ENCODE assay signal across 18 cellular contexts in genomic region chr7:36509962-36510361, GRCh38.
"Had no signal": no experiment of that assay in that cellular context is flagged by ENCODE, and none has a peak within 500 bp of the region (broad histone marks: within the 10 kb centered on the region; RNA-seq: fewer than 3 reads in every experiment).

No MANE protein-coding gene starts in this region.

- H3K4me1 ChIP-seq: body of pancreas, colonic mucosa, gastrocnemius medialis, heart right ventricle, tibial artery, uterus had no signal

- H3K36me3 ChIP-seq: colonic mucosa, gastrocnemius medialis, tibial artery, uterus had no signal

- H3K27me3 Mint-ChIP-seq: activated B cell treated with CpG ODN at 0.5 μM for 24 hours; activated CD4-positive, alpha-beta memory T cell treated with anti-CD3 and anti-CD28 coated beads for 36 hours; activated naive CD8-positive, alpha-beta T cell; naive thymus-derived CD4-positive, alpha-beta T cell had no signal

- H3K9me3 Mint-ChIP-seq: activated B cell treated with CpG ODN at 0.5 μM for 24 hours; activated CD4-positive, alpha-beta memory T cell treated with anti-CD3 and anti-CD28 coated beads for 36 hours had no signal

- H3K27ac Mint-ChIP-seq: activated B cell treated with CpG ODN at 0.5 μM for 24 hours; activated CD4-positive, alpha-beta memory T cell treated with anti-CD3 and anti-CD28 coated beads for 36 hours; activated naive CD8-positive, alpha-beta T cell; activated T-helper 1 cell treated with anti-CD3 and anti-CD28 coated beads, Interleukin-12 subunit alpha, Interleukin-12 subunit beta, Interleukin-2, Interleukin-4 antibody, amounts not matched to agents 30 ng/mL and 10 ng/mL and 1 ng/mL, durations not matched to agents 14 hours and 24 hours and 36 hours had no signal

- H3K36me3 Mint-ChIP-seq: activated CD4-positive, alpha-beta memory T cell treated with anti-CD3 and anti-CD28 coated beads for 36 hours; activated naive CD8-positive, alpha-beta T cell had no signal

- H3K27ac ChIP-seq: body of pancreas, colonic mucosa, gastrocnemius medialis, heart right ventricle, neutrophil, tibial artery, uterus had no signal

- H3K4me3 Mint-ChIP-seq: activated B cell treated with CpG ODN at 0.5 μM for 24 hours; activated CD4-positive, alpha-beta memory T cell treated with anti-CD3 and anti-CD28 coated beads for 36 hours; activated naive CD8-positive, alpha-beta T cell; activated T-helper 1 cell treated with anti-CD3 and anti-CD28 coated beads, Interleukin-12 subunit alpha, Interleukin-12 subunit beta, Interleukin-2, Interleukin-4 antibody, amounts not matched to agents 30 ng/mL and 10 ng/mL and 1 ng/mL, durations not matched to agents 14 hours and 24 hours and 36 hours; naive thymus-derived CD4-positive, alpha-beta T cell had no signal

- H3K9me3 ChIP-seq: body of pancreas, colonic mucosa, gastrocnemius medialis, neutrophil, tibial artery, uterus had no signal

- H3K4me3 ChIP-seq: body of pancreas, colonic mucosa, gastrocnemius medialis, heart right ventricle, tibial artery, uterus had no signal

- H3K27me3 ChIP-seq: body of pancreas, colonic mucosa, gastrocnemius medialis, neutrophil, tibial artery, uterus had no signal

- DNase-seq: activated B cell treated with CpG ODN at 0.5 μM for 24 hours; activated CD4-positive, alpha-beta memory T cell treated with anti-CD3 and anti-CD28 coated beads for 36 hours; activated CD4-positive, alpha-beta T cell treated with anti-CD3 and anti-CD28 coated beads for 4 hours; activated T-cell treated with anti-CD3 and anti-CD28 coated beads for 4 hours; amygdala; body of pancreas; colonic mucosa; gastrocnemius medialis; heart right ventricle; mesenchymal stem cell; naive thymus-derived CD4-positive, alpha-beta T cell; stimulated activated naive CD8-positive, alpha-beta T cell treated with anti-CD3 and anti-CD28 coated beads, Interleukin-15, Interleukin-2, amounts not matched to agents 100 U/mL and 50 U/mL, for 24 hours; substantia nigra; tibial artery; uterus had no signal

- H3K4me1 Mint-ChIP-seq: activated B cell treated with CpG ODN at 0.5 μM for 24 hours had no signal
